In the genomic region with DNA sequence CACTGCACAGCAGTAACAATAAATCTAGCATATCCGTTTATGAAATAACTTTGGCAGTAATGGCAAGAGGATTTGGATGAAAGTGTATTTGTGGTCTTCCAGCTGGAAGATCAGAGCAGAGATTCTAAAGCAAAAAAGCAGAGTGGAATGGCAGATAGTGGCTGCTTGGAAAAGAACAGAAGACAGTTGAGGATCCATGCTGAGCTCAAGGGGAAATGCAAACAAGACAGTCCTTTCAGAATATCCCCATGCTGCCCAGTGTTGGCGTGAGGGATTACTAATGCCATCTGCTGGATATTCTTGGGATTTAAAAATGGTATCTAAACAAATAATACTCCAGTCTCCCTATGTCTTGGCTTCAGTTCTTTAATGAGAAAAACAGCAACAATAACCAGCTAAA, we compare ENCODE assay signal across 8 cellular contexts.
DNase-seq lines count a peak whose midpoint lies in the region; ATAC-seq and TF ChIP-seq lines count a peak whose summit lies in the region.

No MANE protein-coding gene starts in this region.

- peak; percentile 37 for DNase-seq in DMS153 treated with DMSO at 0.1 percent for 48 hours (lab: John Stamatoyannopoulos, UW; ENCODE audit: unreplicated experiment)
- DNase-seq in NCI-H524 treated with DMSO at 0.1 percent for 48 hours (lab: John Stamatoyannopoulos, UW): peak; percentile 2
- peak; percentile 75 for DNase-seq in choroid plexus epithelial cell (ENCODE audit: low read depth)
- peak; percentile 50 for DNase-seq in myocyte (ENCODE audit: low read depth)
- no peak for DNase-seq in effector memory CD8-positive, alpha-beta T cell

- TF ChIP-seq CTCF in choroid plexus epithelial cell (conservative IDR thresholded peaks at IDR 0.05; ENCODE audit: low read depth, low read length): peak; percentile 74

- H3K4me1 Mint-ChIP-seq in effector memory CD8-positive, alpha-beta T cell (ENCODE audit: low read depth in 2 of 2): no peaks in the 10 kb centered on the region

- peak; percentile 69 for ATAC-seq in HG03432 (IDR thresholded peaks at IDR 0.05; ENCODE audit: unreplicated experiment)
- no peak for ATAC-seq in HG03025 (IDR thresholded peaks at IDR 0.05; ENCODE audit: low FRiP score, unreplicated experiment)
- no peak for ATAC-seq in GM19467 (IDR thresholded peaks at IDR 0.05; ENCODE audit: unreplicated experiment)
- no peak for ATAC-seq in effector memory CD8-positive, alpha-beta T cell (replicated peaks)

- no peaks in the 10 kb centered on the region for H3K27me3 Mint-ChIP-seq in effector memory CD8-positive, alpha-beta T cell

- H3K4me3 Mint-ChIP-seq in effector memory CD8-positive, alpha-beta T cell: no peak overlapping the region

- H3K27ac Mint-ChIP-seq in effector memory CD8-positive, alpha-beta T cell: no peak overlapping the region

- no peak overlapping the region for H3K4me3 ChIP-seq in choroid plexus epithelial cell (ENCODE audit: low read depth, low read length)

- H3K36me3 Mint-ChIP-seq in effector memory CD8-positive, alpha-beta T cell (ENCODE audit: insufficient read depth): peaks cover 3% of the 10 kb centered on the region

- peaks cover 8 to 21% of the 10 kb centered on the region in 2 donors for H3K9me3 Mint-ChIP-seq in effector memory CD8-positive, alpha-beta T cell

Comparison
In these comparisons a context has a peak if more than half of its experiments do, and no peak if none do; other contexts are left out.
1. DNase-seq: peak in DMS153 treated with DMSO at 0.1 percent for 48 hours (single experiment), NCI-H524 treated with DMSO at 0.1 percent for 48 hours (single experiment), choroid plexus epithelial cell (single experiment) and myocyte (single experiment); none in effector memory CD8-positive, alpha-beta T cell (0 of 3).